In genomic region chr7:21945374-21946227, GRCh38 we compare ENCODE assay signal across 8 cellular contexts. TPM values are rescaled to one million over a fixed set of nuclear protein-coding genes. Genes with fewer than 3 reads are reported as not detected.
A peak's percentile ranks its signal among the peaks of the same experiment; 100 is the strongest.
DNase-seq lines count a peak whose midpoint lies in the region; ATAC-seq and TF ChIP-seq lines count a peak whose summit lies in the region.

Gene CDCA7L (minus strand): TSS chr7:21945899. CDS start chr7:21945804, 95 bp downstream.

- peak; percentile 80 for TF ChIP-seq POLR2A in erythroblast (IDR thresholded peaks at IDR 0.05; ENCODE audit: low read length)

- H3K9me3 ChIP-seq in CD8-positive, alpha-beta T cell (ENCODE audit: low read length), result no peaks in the 10 kb centered on the region
- H3K9me3 ChIP-seq in muscle layer of colon (ENCODE audit: low read length), result no peaks in the 10 kb centered on the region

- no peak for TF ChIP-seq CTCF in CD8-positive, alpha-beta T cell (IDR thresholded peaks at IDR 0.05)

- intact Hi-C loops in CD8-positive, alpha-beta T cell (cut with DNase I, micrococcal nuclease), result loop anchor here (1.0 to 10.0 kb wide), 5 partner anchors 55 to 879 kb away; partner anchors contain the start of genes SP4 (in 1 of the 2) and TOMM7 (in 1 of the 2)

- peak within 1 kb of the TSS; percentile 88 for H3K4me3 Mint-ChIP-seq in CD8-positive, alpha-beta T cell

- POLR2A ChIA-PET in CD8-positive, alpha-beta T cell (lab: Charles Lee), result interaction anchor here (1.1 to 1.7 kb wide), 4 partner anchors 17 to 518 kb away, joined by 3 to 4 read pairs (median 4); partner anchors contain the start of gene SP4

- H3K27ac Mint-ChIP-seq in CD8-positive, alpha-beta T cell, result peak within 1 kb of the TSS; percentile 63

- CTCF ChIA-PET in CD8-positive, alpha-beta T cell (lab: Charles Lee), result interaction anchor here (1.3 kb wide), 2 partner anchors 33 to 138 kb away, joined by 3 to 4 read pairs; no protein-coding TSS in a partner anchor

- H3K36me3 ChIP-seq in CD8-positive, alpha-beta T cell (ENCODE audit: insufficient read depth, low read length), result no peaks in the 10 kb centered on the region
- H3K36me3 ChIP-seq in muscle layer of colon (ENCODE audit: insufficient read depth, low read length), result no peaks in the 10 kb centered on the region

- ATAC-seq in CD8-positive, alpha-beta T cell, result peak; percentile 80
- ATAC-seq in GM19452 (IDR thresholded peaks at IDR 0.05; ENCODE audit: unreplicated experiment) (peak; percentile 90), HG03565 (IDR thresholded peaks at IDR 0.05; ENCODE audit: unreplicated experiment) (peak; percentile 62)

- H3K4me1 ChIP-seq in CD8-positive, alpha-beta T cell (ENCODE audit: insufficient read depth, low read length), result peaks cover 15% of the 10 kb centered on the region
- H3K4me1 ChIP-seq in muscle layer of colon (ENCODE audit: insufficient read depth, low read length), result peaks cover 30% of the 10 kb centered on the region

- no peaks in the 10 kb centered on the region for H3K9me3 Mint-ChIP-seq in CD8-positive, alpha-beta T cell

- H3K36me3 Mint-ChIP-seq in CD8-positive, alpha-beta T cell, result no peaks in the 10 kb centered on the region

- peak; percentile 6 to 73 (median 38) for DNase-seq in CD8-positive, alpha-beta T cell
- DNase-seq in NCI-H82 treated with DMSO at 0.1 percent for 48 hours (lab: John Stamatoyannopoulos, UW; ENCODE audit: unreplicated experiment) (peak; percentile 50), activated T-cell treated with anti-CD3 and anti-CD28 coated beads for 1 hour (ENCODE audit: low read depth) (peak; percentile 38), erythroblast (lab: John Stamatoyannopoulos, UW) (peak; percentile 88 to 90)
- peak; percentile 42 to 77 (median 54) for DNase-seq in stimulated activated naive CD4-positive, alpha-beta T cell (lab: John Stamatoyannopoulos, UW)

- H3K27ac ChIP-seq in CD8-positive, alpha-beta T cell (ENCODE audit: low read depth, low read length), result peak within 1 kb of the TSS; percentile 38
- H3K27ac ChIP-seq in muscle layer of colon (ENCODE audit: low read depth, low read length), result peak within 1 kb of the TSS; percentile 94

- H3K27me3 Mint-ChIP-seq in CD8-positive, alpha-beta T cell (ENCODE audit: low read depth), result peaks cover 3% of the 10 kb centered on the region

- peaks cover 55% of the 10 kb centered on the region for H3K4me1 Mint-ChIP-seq in CD8-positive, alpha-beta T cell (ENCODE audit: low read depth)

- H3K27me3 ChIP-seq in CD8-positive, alpha-beta T cell (ENCODE audit: insufficient read depth, low read length), result no peaks in the 10 kb centered on the region
- H3K27me3 ChIP-seq in muscle layer of colon (ENCODE audit: control insufficient read depth in 1 of 2, insufficient read depth in 2 of 2, low read length in 2 of 2), result no peaks in the 10 kb centered on the region

- peak within 1 kb of the TSS; percentile 45 for H3K9ac ChIP-seq in muscle layer of colon (ENCODE audit: low read length)

- peak within 1 kb of the TSS; percentile 72 for H3K4me3 ChIP-seq in CD8-positive, alpha-beta T cell (ENCODE audit: low read depth, low read length)
- peak within 1 kb of the TSS; percentile 45 to 66 for H3K4me3 ChIP-seq in muscle layer of colon (ENCODE audit: low read depth in 1 of 2, low read length in 2 of 2)

RNA-seq across cellular contexts. Expression of gene CDCA7L, which starts in this region (rescaled TPM):
- total RNA-seq in CD8-positive, alpha-beta T cell, result 10 to 100 TPM; 18.4 to 24.7 TPM

Comparison
In these comparisons a context has a peak if more than half of its experiments do, and no peak if none do; other contexts are left out.
1. Peak in every context shown above with its lines: DNase-seq, ATAC-seq, H3K4me3 ChIP-seq and H3K27ac ChIP-seq.
2. DNase-seq: peak in every context shown above with its lines; median percentile 89 in erythroblast; 54 in stimulated activated naive CD4-positive, alpha-beta T cell; 50 in NCI-H82 treated with DMSO at 0.1 percent for 48 hours; 38 in CD8-positive, alpha-beta T cell; 38 in activated T-cell treated with anti-CD3 and anti-CD28 coated beads for 1 hour.